In the genomic region with DNA sequence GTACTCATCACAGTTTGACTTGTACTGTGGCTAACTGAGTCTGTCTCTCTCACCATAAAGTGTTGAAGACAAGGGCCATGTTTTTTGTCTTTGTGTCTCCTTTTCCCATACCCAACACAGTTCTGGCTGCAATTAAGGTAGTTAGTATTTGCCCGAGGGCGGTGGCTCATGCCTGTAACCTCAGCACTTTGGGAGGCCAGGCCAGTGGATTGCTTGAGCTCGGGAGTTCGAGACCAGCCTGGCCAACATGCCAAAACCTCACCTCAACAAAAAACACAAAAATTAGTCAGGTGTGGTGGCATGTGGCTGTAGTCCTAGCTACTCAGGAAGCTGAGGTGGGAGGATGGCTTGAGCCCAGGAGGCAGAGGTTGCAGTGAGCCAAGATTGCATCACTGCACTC, we compare ENCODE assay signal across 31 cellular contexts.
"Had no signal": no experiment of that assay in that cellular context is flagged by ENCODE, and none has a peak within 500 bp of the region (broad histone marks: within the 10 kb centered on the region; RNA-seq: fewer than 3 reads in every experiment).

No MANE protein-coding gene starts in this region.

- H3K9me3 Mint-ChIP-seq: memory B cell; naive B cell; natural killer cell treated with Interleukin-12 subunit alpha and Interleukin-12 subunit beta and Interleukin-15 and Interleukin-18, amount 100 ng/mL, for 72 hours; neural crest cell; stimulated activated naive CD8-positive, alpha-beta T cell treated with anti-CD3 and anti-CD28 coated beads, Interleukin-15, amount 100 ng/mL, for 72 hours had no signal

- H3K9me3 ChIP-seq: esophagus muscularis mucosa, gastroesophageal sphincter, heart right ventricle, neutrophil, pancreas, right lobe of liver, suprapubic skin, vagina had no signal

- H3K27me3 ChIP-seq: esophagus muscularis mucosa, foreskin keratinocyte, gastroesophageal sphincter, heart right ventricle, neutrophil, pancreas, right lobe of liver, suprapubic skin, vagina had no signal

- FAIRE-seq: endothelial cell of umbilical vein, islet of Langerhans, pancreas, small intestine had no signal

- H3K4me3 Mint-ChIP-seq: memory B cell; naive B cell; natural killer cell treated with Interleukin-12 subunit alpha and Interleukin-12 subunit beta and Interleukin-15 and Interleukin-18, amount 100 ng/mL, for 72 hours; neural crest cell; stimulated activated naive CD8-positive, alpha-beta T cell treated with anti-CD3 and anti-CD28 coated beads, Interleukin-15, amount 100 ng/mL, for 72 hours had no signal

- H3K27me3 Mint-ChIP-seq: stimulated activated naive CD8-positive, alpha-beta T cell treated with anti-CD3 and anti-CD28 coated beads, Interleukin-15, amount 100 ng/mL, for 72 hours had no signal

- H3K27ac Mint-ChIP-seq: memory B cell; naive B cell; natural killer cell treated with Interleukin-12 subunit alpha and Interleukin-12 subunit beta and Interleukin-15 and Interleukin-18, amount 100 ng/mL, for 72 hours; progenitor cell of endocrine pancreas had no signal

- ATAC-seq: foreskin keratinocyte; gastroesophageal sphincter; heart right ventricle; left ventricle myocardium superior; natural killer cell treated with Interleukin-12 subunit alpha and Interleukin-12 subunit beta and Interleukin-15 and Interleukin-18, amount 100 ng/mL, for 72 hours; pancreas; right lobe of liver; stimulated activated naive CD8-positive, alpha-beta T cell treated with anti-CD3 and anti-CD28 coated beads, Interleukin-15, amount 100 ng/mL, for 72 hours had no signal

- H3K27ac ChIP-seq: coronary artery, esophagus muscularis mucosa, foreskin keratinocyte, gastroesophageal sphincter, heart right ventricle, neutrophil, pancreas, right lobe of liver, suprapubic skin, vagina had no signal

- H3K4me3 ChIP-seq: coronary artery, esophagus muscularis mucosa, gastroesophageal sphincter, heart right ventricle, lung, pancreas, right lobe of liver, suprapubic skin, vagina had no signal

- H3K36me3 ChIP-seq: esophagus muscularis mucosa, gastroesophageal sphincter, heart right ventricle, neutrophil, pancreas, right lobe of liver, suprapubic skin, vagina had no signal

- H3K36me3 Mint-ChIP-seq: memory B cell; naive B cell; natural killer cell treated with Interleukin-12 subunit alpha and Interleukin-12 subunit beta and Interleukin-15 and Interleukin-18, amount 100 ng/mL, for 72 hours had no signal

- DNase-seq: dermis blood vessel endothelial cell; effector memory CD4-positive, alpha-beta T cell; foreskin keratinocyte; glutamatergic neuron; heart right ventricle; hippocampal formation; left ventricle myocardium superior; naive B cell; pancreas; small intestine; stimulated activated CD4-positive, alpha-beta T cell treated with anti-CD3 and anti-CD28 coated beads, Interleukin-12 subunit alpha, Interleukin-12 subunit beta, amount 100 ng/mL, for 4 hours; stimulated activated CD4-positive, alpha-beta T cell treated with anti-CD3 and anti-CD28 coated beads, Interleukin-1b, Interleukin-23, amount 100 ng/mL, for 48 hours; stimulated activated CD4-positive, alpha-beta T cell treated with anti-CD3 and anti-CD28 coated beads, Interleukin-4, amount 100 ng/mL, for 1 hour; stimulated activated CD8-positive, alpha-beta memory T cell treated with anti-CD3 and anti-CD28 coated beads, Interleukin-4, amount 100 ng/mL, for 48 hours; stimulated activated naive CD4-positive, alpha-beta T cell; stimulated activated naive CD8-positive, alpha-beta T cell treated with anti-CD3 and anti-CD28 coated beads, Interleukin-15, amount 100 ng/mL, for 72 hours; trophoblast cell had no signal
